Comparison of ENCODE assay signal across 8 cellular contexts in genomic region chr9:37752646-37753488, GRCh38. TPM values are rescaled to one million over a fixed set of nuclear protein-coding genes. Genes with fewer than 3 reads are reported as not detected.
A peak's percentile ranks its signal among the peaks of the same experiment; 100 is the strongest.
DNase-seq lines count a peak whose midpoint lies in the region; ATAC-seq and TF ChIP-seq lines count a peak whose summit lies in the region.

No MANE protein-coding gene starts in this region.

- no peaks in the 10 kb centered on the region for H3K9me3 Mint-ChIP-seq in nephron

- CTCF ChIA-PET in AG04450 (lab: Charles Lee), result interaction anchor here (0.6 kb wide), 1 partner anchor 85 kb away, joined by 4 read pairs; no protein-coding TSS in a partner anchor

- no peaks in the 10 kb centered on the region; the same call in 1 of the 2 replicates for H3K9me3 ChIP-seq in AG04450 (ENCODE audit: control insufficient read depth, insufficient read depth, low read length)

- no peak overlapping the region for H3K27ac ChIP-seq in AG04450 (ENCODE audit: low read depth, low read length)
- peak overlapping the region in 1 of 2 donors; percentile 90 for H3K27ac ChIP-seq in coronary artery

- no peaks in the 10 kb centered on the region for H3K27me3 Mint-ChIP-seq in nephron (ENCODE audit: low read depth)

- no peaks in the 10 kb centered on the region for H3K27me3 ChIP-seq in AG04450 (ENCODE audit: control insufficient read depth, insufficient read depth, low read length)

- POLR2A ChIA-PET in AG04450 (lab: Yijun Ruan, JAX), result interaction anchor here (0.7 kb wide), 1 partner anchor 49 kb away, joined by 3 read pairs; no protein-coding TSS in a partner anchor

- TF ChIP-seq CTCF in AG04450 (IDR thresholded peaks at IDR 0.05; ENCODE audit: low read depth, low read length) (no peak), LNCaP clone FGC (IDR thresholded peaks at IDR 0.05; ENCODE audit: control insufficient read depth, extremely low read depth, insufficient read depth) (no peak), coronary artery (IDR thresholded peaks at IDR 0.05) (no peak), nephron (IDR thresholded peaks at IDR 0.05; ENCODE audit: unreplicated experiment in 3 of 3) (no peak)

- ATAC-seq in HG03457 (IDR thresholded peaks at IDR 0.05; ENCODE audit: unreplicated experiment) (no peak), HG03175 (IDR thresholded peaks at IDR 0.05; ENCODE audit: unreplicated experiment) (no peak)

- H3K4me3 Mint-ChIP-seq in nephron, result peak overlapping the region; percentile 95 to 97 (median 96)

- DNase-seq in AG04450 (ENCODE audit: low read depth, low spot score) (no peak), LNCaP clone FGC (ENCODE audit: low read depth) (no peak), coronary artery (ENCODE audit: low spot score) (no peak), NCI-H2227 treated with DMSO at 0.1 percent for 48 hours (lab: John Stamatoyannopoulos, UW) (no peak), T1000 (lab: John Stamatoyannopoulos, UW) (no peak)

- H3K27ac Mint-ChIP-seq in nephron, result peak overlapping the region; percentile 58 to 91 (median 70)

- H3K4me1 Mint-ChIP-seq in nephron, result peaks cover 9% of the 10 kb centered on the region

- H3K4me3 ChIP-seq in AG04450 (ENCODE audit: low read depth, low read length) (peak overlapping the region; percentile 78), LNCaP clone FGC (ENCODE audit: low read depth, low read length) (peak overlapping the region; percentile 66), coronary artery (peak overlapping the region; percentile 92)

- H3K36me3 Mint-ChIP-seq in nephron (ENCODE audit: low read depth), result no peaks in the 10 kb centered on the region

RNA-seq across cellular contexts. Expression of gene TRMT10B, which starts 0.7 kb away (rescaled TPM):
- polyA plus RNA-seq in AG04450 (2011; rRNA removed), result 6.3 and 6.9 TPM in 2 replicates
- polyA minus RNA-seq in AG04450 (2011; rRNA and poly(A)+ RNA removed), result 1.9 and 2.6 TPM in 2 replicates

RNA-seq across cellular contexts. Expression of gene EXOSC3, which starts 32.0 kb away (rescaled TPM):
- 19.9 and 29.1 TPM in 2 replicates for polyA plus RNA-seq in AG04450 (2011; rRNA removed)
- 9.2 and 30.1 TPM in 2 replicates for polyA minus RNA-seq in AG04450 (2011; rRNA and poly(A)+ RNA removed)

RNA-seq across cellular contexts. Expression of gene DCAF10, which starts 47.7 kb away (rescaled TPM):
- 26.4 and 28.7 TPM in 2 replicates for polyA plus RNA-seq in AG04450 (2011; rRNA removed)
- polyA minus RNA-seq in AG04450 (2011; rRNA and poly(A)+ RNA removed), result 32.9 and 39.5 TPM in 2 replicates
